Comparison of ENCODE assay signal across 8 cellular contexts in genomic region chr6:161228911-161229591, GRCh38. TPM values are rescaled to one million over a fixed set of nuclear protein-coding genes. Genes with fewer than 3 reads are reported as not detected.
DNase-seq lines count a peak whose midpoint lies in the region; ATAC-seq, FAIRE-seq and TF ChIP-seq lines count a peak whose summit lies in the region.

No MANE protein-coding gene starts in this region.

- dilution Hi-C loops in mammary epithelial cell (cut with HindIII; ENCODE audit: low sequenced_read_pairs): no loop called here

- TF ChIP-seq RAD21 in HepG2 (CRISPR knock-in tag; IDR thresholded peaks at IDR 0.05): no peak

- H3K27me3 ChIP-seq in right lobe of liver (no peaks in the 10 kb centered on the region), HepG2 (ENCODE audit: control insufficient read depth in 1 of 2, insufficient read depth in 2 of 2, low read length in 2 of 2) (peaks cover 5 to 19% of the 10 kb centered on the region in 2 experiments; a peak in 2 of 5 replicates), mammary epithelial cell (ENCODE audit: insufficient read depth, low read length) (no peaks in the 10 kb centered on the region), left lung (no peaks in the 10 kb centered on the region), aorta (ENCODE audit: control insufficient read depth in 1 of 2, insufficient read depth in 2 of 2, low read length in 1 of 2) (no peaks in the 10 kb centered on the region)

- H3K9ac ChIP-seq in HepG2 (ENCODE audit: insufficient read depth, low read depth, low read length) (no peak overlapping the region), mammary epithelial cell (ENCODE audit: insufficient read depth, low read length) (no peak overlapping the region)

- POLR2A ChIA-PET in HepG2 (lab: Yijun Ruan, JAX): no interaction called here

- 42% methylated on average over 8 of the region's 8 CpGs for WGBS in right lobe of liver (ENCODE audit: insufficient coverage, low coverage, low lambda C conversion rate, missing lambda C conversion rate)
- WGBS in HepG2 (ENCODE audit: low lambda C conversion rate): 26% methylated on average over 8 of the region's 8 CpGs
- 96% methylated on average over 8 of the region's 8 CpGs for WGBS in mammary epithelial cell (ENCODE audit: low coverage, missing lambda C conversion rate)
- WGBS in aorta, 2 donors: 39% methylated on average over 8 of the region's 8 CpGs

- TF ChIP-seq EP300 in HepG2 (IDR thresholded peaks at IDR 0.05; ENCODE audit: low read depth in 2 of 2, low read length in 2 of 2): no peak
- no peak for TF ChIP-seq EP300 in HepG2 (CRISPR knock-in tag; IDR thresholded peaks at IDR 0.05; ENCODE audit: borderline replicate concordance)

- H3K9me3 ChIP-seq in right lobe of liver (no peaks in the 10 kb centered on the region), HepG2 (ENCODE audit: low read length) (no peaks in the 10 kb centered on the region), mammary epithelial cell (replicated peaks; ENCODE audit: insufficient read depth, low read length) (peaks cover 4% of the 10 kb centered on the region), left lung (no peaks in the 10 kb centered on the region), aorta (ENCODE audit: control insufficient read depth, low read length) (no peaks in the 10 kb centered on the region)

- CTCF ChIA-PET in HepG2 (lab: Yijun Ruan, JAX; ENCODE audit: low intra/inter-chr PET ratio, low total read pairs): no interaction called here
- CTCF ChIA-PET in mammary epithelial cell (lab: Charles Lee; ENCODE audit: low non-redundant PET): no interaction called here

- H3K4me2 ChIP-seq in HepG2 (ENCODE audit: low read depth, low read length): no peak overlapping the region
- no peak overlapping the region for H3K4me2 ChIP-seq in mammary epithelial cell (ENCODE audit: insufficient read depth, low read depth, low read length)

- ATAC-seq in right lobe of liver (peak; percentile 33 to 85 (median 61)), HepG2 (no peak), left lung (peak; percentile 78), aorta (ENCODE audit: low FRiP score) (peak; percentile 79)

- no peak for TF ChIP-seq CTCF in right lobe of liver (IDR thresholded peaks at IDR 0.05)
- TF ChIP-seq CTCF in HepG2 (CRISPR knock-in tag; IDR thresholded peaks at IDR 0.05): no peak
- TF ChIP-seq CTCF in LNCaP clone FGC (IDR thresholded peaks at IDR 0.05; ENCODE audit: control insufficient read depth, extremely low read depth, insufficient read depth): no peak
- no peak for TF ChIP-seq CTCF in mammary epithelial cell (conservative IDR thresholded peaks at IDR 0.05 in 1 of 2, IDR thresholded peaks at IDR 0.05 in 1 of 2; ENCODE audit: extremely low read depth in 1 of 2, insufficient read depth in 1 of 2, low read depth in 1 of 2, low read length in 2 of 2)
- TF ChIP-seq CTCF in left lung (IDR thresholded peaks at IDR 0.05): no peak

- H3K4me3 ChIP-seq in right lobe of liver (no peak overlapping the region), HepG2 (replicated peaks in 1 of 3; ENCODE audit: insufficient read depth in 1 of 3, low read depth in 2 of 3, low read length in 3 of 3) (no peak overlapping the region), LNCaP clone FGC (ENCODE audit: low read depth, low read length) (no peak overlapping the region), mammary epithelial cell (replicated peaks in 1 of 3; ENCODE audit: insufficient read depth in 1 of 3, low read depth in 2 of 3, low read length in 3 of 3) (no peak overlapping the region), left lung (no peak overlapping the region), aorta (ENCODE audit: low read length in 2 of 2) (no peak overlapping the region)

- H3K36me3 ChIP-seq in right lobe of liver (no peaks in the 10 kb centered on the region), HepG2 (replicated peaks in 1 of 2; ENCODE audit: control insufficient read depth in 1 of 2, insufficient read depth in 2 of 2, low read length in 2 of 2) (no peaks in the 10 kb centered on the region), mammary epithelial cell (ENCODE audit: insufficient read depth, low read length) (peaks cover 2% of the 10 kb centered on the region), left lung (no peaks in the 10 kb centered on the region), aorta (ENCODE audit: control insufficient read depth in 1 of 2, insufficient read depth in 2 of 2, low read length in 1 of 2) (no peaks in the 10 kb centered on the region)

- TF ChIP-seq POLR2A in right lobe of liver (IDR thresholded peaks at IDR 0.05): no peak
- no peak for TF ChIP-seq POLR2A in HepG2 (IDR thresholded peaks at IDR 0.05; ENCODE audit: insufficient read depth in 1 of 2, low read depth in 2 of 2, low read length in 2 of 2)

- DNase-seq in right lobe of liver (no peak), HepG2 (ENCODE audit: low spot score) (no peak), LNCaP clone FGC (ENCODE audit: low read depth) (peak; percentile 23), mammary epithelial cell (peak; percentile 62), left lung (no peak), aorta (no peak), NAMALWA (ENCODE audit: low spot score) (no peak), HuH-7 (ENCODE audit: low spot score) (no peak)

- H2AFZ ChIP-seq in HepG2 (ENCODE audit: low read length) (no peak overlapping the region), mammary epithelial cell (ENCODE audit: low read depth, low read length) (no peak overlapping the region)

- intact Hi-C loops in right lobe of liver (cut with DNase I) (no loop called here), HepG2 (cut with micrococcal nuclease; ENCODE audit: unreplicated experiment) (no loop called here), mammary epithelial cell (cut with micrococcal nuclease) (no loop called here), left lung (cut with DNase I) (no loop called here), aorta (cut with DNase I) (no loop called here)

- BruUV-seq in HepG2 (replicated peaks; lab: Mats Ljungman, UMichigan) (no TSS peak), mammary epithelial cell (replicated peaks; lab: Mats Ljungman, UMichigan) (no TSS peak)

- H3K79me2 ChIP-seq in HepG2 (ENCODE audit: insufficient read depth, low read length) (no peaks in the 10 kb centered on the region), mammary epithelial cell (ENCODE audit: insufficient read depth, low read length) (no peaks in the 10 kb centered on the region)

- no peaks in the 10 kb centered on the region for H4K20me1 ChIP-seq in HepG2 (ENCODE audit: insufficient read depth, low read length)
- no peaks in the 10 kb centered on the region for H4K20me1 ChIP-seq in mammary epithelial cell (ENCODE audit: insufficient read depth, low read length)

- FAIRE-seq in HepG2 (lab: Jason Lieb, UNC): no peak

- H3K27ac ChIP-seq in right lobe of liver (peak overlapping the region in 1 of 3 donors; percentile 29), HepG2 (ENCODE audit: extremely low read length, insufficient read depth, low read length) (no peak overlapping the region), mammary epithelial cell (ENCODE audit: insufficient read depth, low read depth, low read length) (no peak overlapping the region), left lung (peak overlapping the region; percentile 46 to 62), aorta (ENCODE audit: low read depth in 1 of 2, low read length in 2 of 2) (no peak overlapping the region)

- H3K4me1 ChIP-seq in right lobe of liver (no peaks in the 10 kb centered on the region), HepG2 (ENCODE audit: insufficient read depth, low read length) (no peaks in the 10 kb centered on the region), mammary epithelial cell (ENCODE audit: insufficient read depth, low read length) (peaks cover 3% of the 10 kb centered on the region), left lung (peaks cover 5 to 41% of the 10 kb centered on the region in 2 donors), aorta (ENCODE audit: control insufficient read depth in 1 of 2, insufficient read depth in 2 of 2, low read length in 2 of 2) (peaks cover 0 to 5% of the 10 kb centered on the region in 2 donors)

- in situ Hi-C loops in HepG2 (cut with HindIII; ENCODE audit: extremely low pct_ligation_motif_present, low pct_unique_long_range_greater_than_20kb) (no loop called here), mammary epithelial cell (cut with MboI; ENCODE audit: low sequenced_read_pairs in 2 of 2) (no loop called here)

TF ChIP-seq in HepG2, 621 proteins besides CTCF, POLR2A, EP300 and RAD21 (continues in another document):
- no peak for TF ChIP-seq KMT2A (CRISPR knock-in tag; IDR thresholded peaks at IDR 0.05)
- TF ChIP-seq ATF7 (IDR thresholded peaks at IDR 0.05): no peak
- no peak for TF ChIP-seq ATF7 (CRISPR knock-in tag; IDR thresholded peaks at IDR 0.05)

RNA-seq across cellular contexts. Expression of gene AGPAT4, which starts 44.8 kb away (rescaled TPM):
- 1 to 10 TPM in 1 of 6 experiments, under 1 TPM in 5; 0.42 to 1.7 (median 0.78) TPM for total RNA-seq in right lobe of liver
- 0.04 and 0.07 TPM in 2 replicates for total RNA-seq in HepG2 (2016; rRNA removed; fragmentation: Illumina TruSeq; extraction: Trizol)
- under 0.01 TPM in 1 of 2 replicates, not detected in the other for total RNA-seq in HepG2 (2016; cell fraction: cytosol; rRNA removed; fragmentation: Illumina TruSeq; extraction: Trizol; ENCODE audit: low read depth)
- 0.04 TPM in 2 replicates for total RNA-seq in HepG2 (2016; cell fraction: insoluble cytoplasmic fraction; rRNA removed; fragmentation: Illumina TruSeq; extraction: Trizol)
- 0.03 and 0.22 TPM in 2 replicates for total RNA-seq in HepG2 (2016; cell fraction: membrane; rRNA removed; fragmentation: Illumina TruSeq; extraction: Trizol)
- 0.12 and 0.19 TPM in 2 replicates for total RNA-seq in HepG2 (2016; cell fraction: nucleus; rRNA removed; fragmentation: Illumina TruSeq; extraction: Trizol)
- 0.13 and 0.20 TPM in 2 replicates for polyA plus RNA-seq in HepG2 (2011; rRNA removed)
- 0.03 and 0.10 TPM in 2 replicates for polyA plus RNA-seq in HepG2 (2011; cell fraction: cytosol; rRNA removed)
- 0.39 and 0.40 TPM in 2 replicates for polyA plus RNA-seq in HepG2 (2011; cell fraction: nucleus; rRNA removed)
- polyA plus RNA-seq in HepG2 (2012): 0.12 and 0.33 TPM in 2 replicates
- 0.06 TPM in 1 of 2 replicates, not detected in the other for polyA plus RNA-seq in HepG2 (2016; cell fraction: cytosol; fragmentation: Illumina TruSeq; extraction: Trizol; ENCODE audit: low read depth)
- not detected in 2 replicates for polyA plus RNA-seq in HepG2 (2016; cell fraction: insoluble cytoplasmic fraction; fragmentation: Illumina TruSeq; extraction: Trizol; ENCODE audit: low read depth)
- polyA plus RNA-seq in HepG2 (2016; cell fraction: membrane; fragmentation: Illumina TruSeq; extraction: Trizol; ENCODE audit: low read depth): 0.10 TPM in 1 of 2 replicates, not detected in the other
- 0.08 and 0.33 TPM in 2 replicates for polyA plus RNA-seq in HepG2 (2016; cell fraction: nucleus; fragmentation: Illumina TruSeq; extraction: Trizol; ENCODE audit: insufficient read depth, low read depth)
- polyA minus RNA-seq in HepG2 (2011; rRNA and poly(A)+ RNA removed; ENCODE audit: low replicate concordance): 3.9 TPM in 1 of 2 replicates, not detected in the other
- not detected in 2 replicates for polyA minus RNA-seq in HepG2 (2011; cell fraction: cytosol; rRNA and poly(A)+ RNA removed)
- 0.52 and 1.2 TPM in 2 replicates for polyA minus RNA-seq in HepG2 (2011; cell fraction: nucleus; rRNA and poly(A)+ RNA removed)
- 10 to 100 TPM; 12.5 to 15.8 TPM for total RNA-seq in mammary epithelial cell
- 5.6 TPM for polyA plus RNA-seq in mammary epithelial cell
- 13.2 TPM for polyA minus RNA-seq in mammary epithelial cell
- 10 to 100 TPM; 13.4 to 14.8 TPM for total RNA-seq in left lung
- total RNA-seq in aorta: 10 to 100 TPM; 17.7 to 17.9 TPM
- polyA plus RNA-seq in aorta: 1 to 10 TPM; 1.0 to 4.2 TPM

Comparison
In these comparisons a context has a peak if more than half of its experiments do, and no peak if none do; other contexts are left out.
1. DNase-seq: peak in LNCaP clone FGC (single experiment) and mammary epithelial cell (single experiment); none in right lobe of liver (0 of 3), HepG2 (single experiment), left lung (0 of 2), aorta (0 of 2), NAMALWA (single experiment) and HuH-7 (single experiment).
2. H3K27ac ChIP-seq: peak in left lung (2 of 2); none in HepG2 (single experiment), mammary epithelial cell (single experiment) and aorta (0 of 2).
3. RNA of gene AGPAT4, which starts 44.8 kb away (total RNA-seq): 17.7 to 17.9 TPM in aorta, 12.5 to 15.8 TPM in mammary epithelial cell and 13.4 to 14.8 TPM in left lung; 0.42 to 1.7 TPM in right lobe of liver and under 0.01 to 0.22 TPM in HepG2; every median in the first group is over 4 times any median in the second.